In the genomic region with DNA sequence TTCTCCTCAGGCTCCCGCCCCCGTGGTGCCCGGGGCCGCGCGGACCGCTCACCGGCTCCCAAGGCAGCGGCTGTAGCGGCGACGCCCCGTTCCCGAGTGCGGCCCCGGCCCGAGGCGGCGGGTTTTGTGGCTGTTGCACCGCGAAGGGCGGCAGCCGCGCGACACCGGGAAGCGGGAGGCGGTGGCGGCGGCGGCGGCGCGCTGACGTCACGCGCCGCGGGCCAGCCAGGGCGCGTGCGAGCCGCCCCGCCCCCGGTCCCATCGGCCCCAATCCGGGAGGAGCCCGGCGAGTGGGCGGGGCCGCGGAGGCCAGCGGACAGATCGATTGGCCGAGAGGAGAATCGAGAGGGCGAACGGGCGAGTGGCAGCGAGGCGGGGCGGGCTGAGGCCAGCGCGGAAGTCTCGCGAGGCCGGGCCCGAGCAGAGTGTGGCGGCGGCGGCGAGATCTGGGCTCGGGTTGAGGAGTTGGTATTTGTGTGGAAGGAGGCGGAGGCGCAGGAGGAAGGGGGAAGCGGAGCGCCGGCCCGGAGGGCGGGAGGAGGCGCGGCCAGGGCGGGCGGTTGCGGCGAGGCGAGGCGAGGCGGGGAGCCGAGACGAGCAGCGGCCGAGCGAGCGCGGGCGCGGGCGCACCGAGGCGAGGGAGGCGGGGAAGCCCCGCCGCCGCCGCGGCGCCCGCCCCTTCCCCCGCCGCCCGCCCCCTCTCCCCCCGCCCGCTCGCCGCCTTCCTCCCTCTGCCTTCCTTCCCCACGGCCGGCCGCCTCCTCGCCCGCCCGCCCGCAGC, we compare ENCODE assay signal across 8 cellular contexts. TPM values are rescaled to one million over a fixed set of nuclear protein-coding genes. Genes with fewer than 3 reads are reported as not detected.
DNase-seq lines count a peak whose midpoint lies in the region; ATAC-seq and TF ChIP-seq lines count a peak whose summit lies in the region.

Gene YY1, plus strand, starts transcription at position 726 of the 781 bp plus-strand sequence. CDS start 101 bp downstream, outside the sequence.

- intact Hi-C loops in ascending aorta (cut with DNase I), result loop anchor here (1.0 to 10.0 kb wide), 5 partner anchors 24 to 554 kb away; partner anchors contain the start of genes CYP46A1 and WDR25
- intact Hi-C loops in right cardiac atrium (cut with DNase I), result no loop called here
- intact Hi-C loops in vagina (cut with DNase I), result loop anchor here (5.0 kb wide), 1 partner anchor 69 kb away; the partner anchor contains the start of gene SLC25A29

- TF ChIP-seq CTCF in ascending aorta (IDR thresholded peaks at IDR 0.05) (no peak), vagina (IDR thresholded peaks at IDR 0.05) (no peak)

- peaks cover 9 to 26% of the 10 kb centered on the region in 2 donors for H3K4me1 ChIP-seq in ascending aorta
- no peaks in the 10 kb centered on the region for H3K4me1 ChIP-seq in right cardiac atrium (ENCODE audit: control insufficient read depth, insufficient read depth, low read length)
- peaks cover 23% of the 10 kb centered on the region for H3K4me1 ChIP-seq in rectal smooth muscle tissue (ENCODE audit: control insufficient read depth, insufficient read depth, low read length)
- peaks cover 64% of the 10 kb centered on the region for H3K4me1 ChIP-seq in vagina

- H3K27ac ChIP-seq in ascending aorta, result peak within 1 kb of the TSS; percentile 91 to 99
- H3K27ac ChIP-seq in right cardiac atrium (ENCODE audit: low read length), result peak within 1 kb of the TSS; percentile 92
- H3K27ac ChIP-seq in rectal smooth muscle tissue (ENCODE audit: low read depth, low read length), result peak within 1 kb of the TSS; percentile 90
- H3K27ac ChIP-seq in vagina, result peak within 1 kb of the TSS; percentile 99

- H3K4me1 Mint-ChIP-seq in T-helper 2 cell treated with Interferon-gamma antibody and Interleukin-4, amounts not matched to agents 5 μg/mL and 100 μg/mL, for 36 hours (ENCODE audit: low read depth), result peaks cover 50% of the 10 kb centered on the region

- peak within 1 kb of the TSS; percentile 93 for H3K4me3 Mint-ChIP-seq in T-helper 2 cell treated with Interferon-gamma antibody and Interleukin-4, amounts not matched to agents 5 μg/mL and 100 μg/mL, for 36 hours

- H3K9ac ChIP-seq in rectal smooth muscle tissue (ENCODE audit: low read length), result peak within 1 kb of the TSS; percentile 50

- peak within 1 kb of the TSS; percentile 97 for H3K27ac Mint-ChIP-seq in T-helper 2 cell treated with Interferon-gamma antibody and Interleukin-4, amounts not matched to agents 5 μg/mL and 100 μg/mL, for 36 hours

- H3K36me3 ChIP-seq in ascending aorta (no peaks in the 10 kb centered on the region), rectal smooth muscle tissue (ENCODE audit: control insufficient read depth, insufficient read depth, low read length) (no peaks in the 10 kb centered on the region), vagina (no peaks in the 10 kb centered on the region)

- peak in 1 of 2 donors; percentile 63 for TF ChIP-seq POLR2A in vagina (IDR thresholded peaks at IDR 0.05)

- peak; percentile 88 for DNase-seq in NCI-H2029 (lab: John Stamatoyannopoulos, UW)
- peak; percentile 100 for DNase-seq in T-helper 2 cell treated with Interferon-gamma antibody and Interleukin-4, amounts not matched to agents 5 μg/mL and 100 μg/mL, for 36 hours (ENCODE audit: low spot score)
- DNase-seq in ascending aorta (ENCODE audit: low spot score in 2 of 2), result peak; percentile 97 to 99
- peak; percentile 100 for DNase-seq in right cardiac atrium
- peak in 1 of 2 donors; percentile 96 for DNase-seq in vagina (ENCODE audit: extremely low spot score in 2 of 2)

- H3K9me3 ChIP-seq in ascending aorta (no peaks in the 10 kb centered on the region), right cardiac atrium (ENCODE audit: control insufficient read depth, low read length) (no peaks in the 10 kb centered on the region), vagina (no peaks in the 10 kb centered on the region)

- peaks cover 49% of the 10 kb centered on the region for H3K36me3 Mint-ChIP-seq in T-helper 2 cell treated with Interferon-gamma antibody and Interleukin-4, amounts not matched to agents 5 μg/mL and 100 μg/mL, for 36 hours (ENCODE audit: low read depth)

- H3K4me3 ChIP-seq in ascending aorta (peak within 1 kb of the TSS; percentile 83 to 100), right cardiac atrium (ENCODE audit: low read length) (peak within 1 kb of the TSS; percentile 81), rectal smooth muscle tissue (ENCODE audit: low read length) (peak within 1 kb of the TSS; percentile 95), vagina (peak within 1 kb of the TSS; percentile 84 to 100)

- WGBS in right cardiac atrium, result under 1% methylated on average over 106 of the region's 123 CpGs

- H3K9me3 Mint-ChIP-seq in T-helper 2 cell treated with Interferon-gamma antibody and Interleukin-4, amounts not matched to agents 5 μg/mL and 100 μg/mL, for 36 hours, result no peaks in the 10 kb centered on the region

- no peaks in the 10 kb centered on the region for H3K27me3 Mint-ChIP-seq in T-helper 2 cell treated with Interferon-gamma antibody and Interleukin-4, amounts not matched to agents 5 μg/mL and 100 μg/mL, for 36 hours (ENCODE audit: low read depth)

- no peaks in the 10 kb centered on the region for H3K27me3 ChIP-seq in ascending aorta
- H3K27me3 ChIP-seq in right cardiac atrium (ENCODE audit: control insufficient read depth, insufficient read depth), result no peaks in the 10 kb centered on the region
- no peaks in the 10 kb centered on the region for H3K27me3 ChIP-seq in rectal smooth muscle tissue (ENCODE audit: control insufficient read depth, insufficient read depth, low read length)
- H3K27me3 ChIP-seq in vagina, result no peaks in the 10 kb centered on the region

- ATAC-seq in GM18508 (IDR thresholded peaks at IDR 0.05; ENCODE audit: insufficient read depth, unreplicated experiment), result peak; percentile 73
- peak; percentile 75 for ATAC-seq in HG02981 (IDR thresholded peaks at IDR 0.05; ENCODE audit: unreplicated experiment)
- ATAC-seq in right cardiac atrium, result peak; percentile 92 to 93

RNA-seq across cellular contexts. Expression of gene YY1, which starts in this region (rescaled TPM):
- total RNA-seq in ascending aorta, result 42.4 TPM
- total RNA-seq in right cardiac atrium, result 10 to 100 TPM; 45.4 to 47.4 (median 46.3) TPM
- 28.8 TPM for polyA plus RNA-seq in right cardiac atrium
- total RNA-seq in vagina, result 43.0 TPM

Comparison
In these comparisons a context has a peak if more than half of its experiments do, and no peak if none do; other contexts are left out.
1. intact Hi-C loops: an anchor here in ascending aorta (1.0 to 10.0 kb wide) and vagina (5.0 kb wide); none called in right cardiac atrium.